ENCODE assay signal across 17 cellular contexts in the genomic region with DNA sequence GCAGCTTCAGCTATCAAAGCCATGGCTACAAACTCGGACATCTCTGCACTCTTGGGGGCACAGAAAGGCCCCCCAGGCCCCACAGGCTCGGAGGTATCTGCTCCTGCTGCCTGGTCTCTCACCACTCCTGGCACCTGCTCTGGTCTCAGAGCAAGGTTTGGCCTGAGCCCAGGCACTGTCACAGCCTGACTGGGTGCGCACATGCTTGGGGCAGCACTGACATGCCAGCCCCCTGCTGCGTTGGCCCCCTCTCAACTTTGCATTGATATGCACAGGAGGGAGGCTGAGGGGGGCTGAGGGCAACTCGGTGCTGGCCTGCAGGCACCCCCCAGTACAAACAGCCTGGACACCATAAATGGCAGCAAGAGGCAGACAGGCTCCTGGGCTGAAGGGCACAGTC.
"Had no signal": no experiment of that assay in that cellular context is flagged by ENCODE, and none has a peak within 500 bp of the region (broad histone marks: within the 10 kb centered on the region; RNA-seq: fewer than 3 reads in every experiment).

No MANE protein-coding gene starts in this region.

- H3K36me3 Mint-ChIP-seq: neural progenitor cell; stimulated activated naive B cell treated with anti-CD40 and anti-IgM and Interleukin-4, amounts not matched to agents 10 μg/mL and 1 μg/mL and 100 μg/mL, for 72 hours had no signal

- H3K4me3 Mint-ChIP-seq: effector memory CD8-positive, alpha-beta T cell; nephron; neural progenitor cell; stimulated activated naive B cell treated with anti-CD40 and anti-IgM and Interleukin-4, amounts not matched to agents 10 μg/mL and 1 μg/mL and 100 μg/mL, for 72 hours; stimulated activated naive CD8-positive, alpha-beta T cell treated with anti-CD3 and anti-CD28 coated beads, Interleukin-15, Interleukin-2, amounts not matched to agents 100 ng/mL and 50 ng/mL, for 24 hours had no signal

- ATAC-seq: effector memory CD8-positive, alpha-beta T cell; gastrocnemius medialis; left lobe of liver; sciatic nerve had no signal

- DNase-seq: cerebellar nuclear complex; cortex of kidney; effector memory CD8-positive, alpha-beta T cell; erythroblast; foreskin fibroblast; gastrocnemius medialis; head of caudate nucleus; mammary epithelial cell; nucleus accumbens; stimulated activated CD4-positive, alpha-beta T cell treated with anti-CD3 and anti-CD28 coated beads, Interleukin-2, amount 100 ng/mL, for 24 hours; stimulated activated CD4-positive, alpha-beta T cell treated with anti-CD3 and anti-CD28 coated beads, Interleukin-4, amount 100 ng/mL, for 24 hours; stimulated activated naive B cell treated with anti-CD40 and anti-IgM and Interleukin-4, amounts not matched to agents 10 μg/mL and 1 μg/mL and 100 μg/mL, for 72 hours had no signal

- H3K27me3 Mint-ChIP-seq: stimulated activated naive CD8-positive, alpha-beta T cell treated with anti-CD3 and anti-CD28 coated beads, Interleukin-15, Interleukin-2, amounts not matched to agents 100 ng/mL and 50 ng/mL, for 24 hours had no signal

- H3K27ac Mint-ChIP-seq: effector memory CD8-positive, alpha-beta T cell; nephron; neural progenitor cell; stimulated activated naive B cell treated with anti-CD40 and anti-IgM and Interleukin-4, amounts not matched to agents 10 μg/mL and 1 μg/mL and 100 μg/mL, for 72 hours; stimulated activated naive CD8-positive, alpha-beta T cell treated with anti-CD3 and anti-CD28 coated beads, Interleukin-15, Interleukin-2, amounts not matched to agents 100 ng/mL and 50 ng/mL, for 24 hours had no signal

- H3K4me1 Mint-ChIP-seq: nephron; neural progenitor cell; stimulated activated naive B cell treated with anti-CD40 and anti-IgM and Interleukin-4, amounts not matched to agents 10 μg/mL and 1 μg/mL and 100 μg/mL, for 72 hours had no signal
